1 cellular context compared by ENCODE assay signal in the genomic region with DNA sequence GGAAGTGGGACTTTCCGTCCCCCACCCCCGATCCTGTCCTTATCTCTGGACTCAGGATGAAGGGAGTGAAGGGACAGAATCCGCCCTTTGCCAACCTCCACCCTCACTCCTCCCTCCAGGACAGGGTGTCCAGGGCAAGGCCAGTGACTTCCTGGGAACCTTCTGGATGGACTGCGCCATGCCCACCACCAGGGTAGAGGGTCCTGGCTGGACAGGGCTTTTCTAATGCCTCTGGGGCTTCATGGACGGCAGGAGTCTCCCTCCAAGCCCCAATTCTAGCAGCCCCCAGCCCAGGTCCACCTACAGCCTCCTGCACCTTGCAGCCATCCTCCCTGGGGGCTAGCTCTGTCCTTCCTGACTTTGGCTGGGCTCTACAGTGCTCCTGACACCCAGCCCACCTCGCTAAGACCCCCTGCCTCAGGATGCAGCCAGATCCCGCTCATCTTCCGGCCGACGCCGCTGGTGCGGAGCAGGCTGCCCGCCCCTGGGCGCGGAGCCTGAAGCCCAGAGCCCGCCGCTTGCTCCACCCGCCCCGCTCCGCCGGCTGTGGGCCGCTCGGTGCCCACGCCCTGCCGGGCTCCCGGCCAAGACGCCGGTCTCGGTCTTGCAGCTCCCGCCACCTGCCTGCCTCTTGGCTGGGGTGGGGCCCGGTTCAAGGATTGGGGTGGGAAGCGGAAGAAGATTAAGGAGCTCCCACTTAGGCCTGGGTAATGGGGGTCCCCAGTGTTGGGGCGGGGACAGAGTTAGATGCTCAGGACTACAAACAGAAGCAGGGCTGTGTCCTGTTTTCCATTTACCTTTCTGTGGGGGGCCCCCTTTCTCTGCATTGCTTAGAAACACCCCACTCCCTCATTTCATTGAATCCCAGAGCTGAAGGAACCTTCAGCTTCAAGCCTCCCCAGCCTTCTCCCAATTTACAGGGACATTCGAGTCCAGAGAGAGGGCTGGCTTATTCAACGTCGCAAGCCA.
A peak's percentile ranks its signal among the peaks of the same experiment; 100 is the strongest.
TF ChIP-seq lines count a peak whose summit lies in the region.

No MANE protein-coding gene starts in this region.

TF ChIP-seq in HEK293, 187 proteins besides CTCF, POLR2A, EP300 and RAD21 (continued from another document and continues in another):
- TF ChIP-seq, protein P1, sequence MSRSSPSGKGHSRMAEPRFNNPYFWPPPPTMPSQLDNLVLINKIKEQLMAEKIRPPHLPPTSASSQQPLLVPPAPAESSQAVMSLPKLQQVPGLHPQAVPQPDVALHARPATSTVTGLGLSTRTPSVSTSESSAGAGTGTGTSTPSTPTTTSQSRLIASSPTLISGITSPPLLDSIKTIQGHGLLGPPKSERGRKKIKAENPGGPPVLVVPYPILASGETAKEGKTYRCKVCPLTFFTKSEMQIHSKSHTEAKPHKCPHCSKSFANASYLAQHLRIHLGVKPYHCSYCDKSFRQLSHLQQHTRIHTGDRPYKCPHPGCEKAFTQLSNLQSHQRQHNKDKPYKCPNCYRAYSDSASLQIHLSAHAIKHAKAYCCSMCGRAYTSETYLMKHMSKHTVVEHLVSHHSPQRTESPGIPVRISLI (tag by site-specific recombination; IDR thresholded peaks at IDR 0.05) = no peak
- TF ChIP-seq ZSCAN30 (tag by site-specific recombination; IDR thresholded peaks at IDR 0.05) (peak; percentile 66; the same call in 1 of the 2 replicates), KLF8 (tag by site-specific recombination; IDR thresholded peaks at IDR 0.05) (no peak), ZNF140 (tag by site-specific recombination; IDR thresholded peaks at IDR 0.05) (no peak), ZNF837 (tag by site-specific recombination; IDR thresholded peaks at IDR 0.05) (no peak), ZNF664 (tag by site-specific recombination; IDR thresholded peaks at IDR 0.05) (no peak), ZNF600 (tag by site-specific recombination; IDR thresholded peaks at IDR 0.05) (no peak), WT1 (tag by site-specific recombination; IDR thresholded peaks at IDR 0.05) (peak; percentile 61), ZFHX2 (tag by site-specific recombination; conservative IDR thresholded peaks at IDR 0.05) (peak; percentile 86), ZNF16 (tag by site-specific recombination; IDR thresholded peaks at IDR 0.05; ENCODE audit: low read depth) (no peak), ZFP37 (tag by site-specific recombination; IDR thresholded peaks at IDR 0.05) (no peak), SCRT2 (tag by site-specific recombination; IDR thresholded peaks at IDR 0.05) (no peak), ZNF701 (tag by site-specific recombination; IDR thresholded peaks at IDR 0.05) (no peak), ZNF660 (tag by site-specific recombination; IDR thresholded peaks at IDR 0.05) (peak; percentile 71; the same call in 1 of the 2 replicates), KLF1 (tag by site-specific recombination; IDR thresholded peaks at IDR 0.05) (peak; percentile 61; the same call in 1 of the 2 replicates), ZNF157 (tag by site-specific recombination; IDR thresholded peaks at IDR 0.05) (no peak), GLIS2 (tag by site-specific recombination; IDR thresholded peaks at IDR 0.05) (0 out of 2 replicates have a peak, but pooled peaks have one; percentile 31), ZNF202 (tag by site-specific recombination; IDR thresholded peaks at IDR 0.05; ENCODE audit: borderline replicate concordance) (no peak), ZBTB8A (tag by site-specific recombination; IDR thresholded peaks at IDR 0.05) (peak; percentile 85), GLIS1 (tag by site-specific recombination; IDR thresholded peaks at IDR 0.05) (no peak), ZNF324 (tag by site-specific recombination; IDR thresholded peaks at IDR 0.05) (no peak), KLF16 (tag by site-specific recombination; IDR thresholded peaks at IDR 0.05) (0 out of 2 replicates have a peak, but pooled peaks have one; percentile 22), ZNF777 (tag by site-specific recombination; IDR thresholded peaks at IDR 0.05; ENCODE audit: borderline replicate concordance) (0 out of 2 replicates have a peak, but pooled peaks have one; percentile 25), ZFP69B (tag by site-specific recombination; IDR thresholded peaks at IDR 0.05) (peak; percentile 65; the same call in 1 of the 2 replicates)
- TF ChIP-seq, protein P2, sequence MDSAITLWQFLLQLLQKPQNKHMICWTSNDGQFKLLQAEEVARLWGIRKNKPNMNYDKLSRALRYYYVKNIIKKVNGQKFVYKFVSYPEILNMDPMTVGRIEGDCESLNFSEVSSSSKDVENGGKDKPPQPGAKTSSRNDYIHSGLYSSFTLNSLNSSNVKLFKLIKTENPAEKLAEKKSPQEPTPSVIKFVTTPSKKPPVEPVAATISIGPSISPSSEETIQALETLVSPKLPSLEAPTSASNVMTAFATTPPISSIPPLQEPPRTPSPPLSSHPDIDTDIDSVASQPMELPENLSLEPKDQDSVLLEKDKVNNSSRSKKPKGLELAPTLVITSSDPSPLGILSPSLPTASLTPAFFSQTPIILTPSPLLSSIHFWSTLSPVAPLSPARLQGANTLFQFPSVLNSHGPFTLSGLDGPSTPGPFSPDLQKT (IDR thresholded peaks at IDR 0.05; ENCODE audit: borderline replicate concordance, low read depth, low read length) = no peak
- TF ChIP-seq, protein P3, sequence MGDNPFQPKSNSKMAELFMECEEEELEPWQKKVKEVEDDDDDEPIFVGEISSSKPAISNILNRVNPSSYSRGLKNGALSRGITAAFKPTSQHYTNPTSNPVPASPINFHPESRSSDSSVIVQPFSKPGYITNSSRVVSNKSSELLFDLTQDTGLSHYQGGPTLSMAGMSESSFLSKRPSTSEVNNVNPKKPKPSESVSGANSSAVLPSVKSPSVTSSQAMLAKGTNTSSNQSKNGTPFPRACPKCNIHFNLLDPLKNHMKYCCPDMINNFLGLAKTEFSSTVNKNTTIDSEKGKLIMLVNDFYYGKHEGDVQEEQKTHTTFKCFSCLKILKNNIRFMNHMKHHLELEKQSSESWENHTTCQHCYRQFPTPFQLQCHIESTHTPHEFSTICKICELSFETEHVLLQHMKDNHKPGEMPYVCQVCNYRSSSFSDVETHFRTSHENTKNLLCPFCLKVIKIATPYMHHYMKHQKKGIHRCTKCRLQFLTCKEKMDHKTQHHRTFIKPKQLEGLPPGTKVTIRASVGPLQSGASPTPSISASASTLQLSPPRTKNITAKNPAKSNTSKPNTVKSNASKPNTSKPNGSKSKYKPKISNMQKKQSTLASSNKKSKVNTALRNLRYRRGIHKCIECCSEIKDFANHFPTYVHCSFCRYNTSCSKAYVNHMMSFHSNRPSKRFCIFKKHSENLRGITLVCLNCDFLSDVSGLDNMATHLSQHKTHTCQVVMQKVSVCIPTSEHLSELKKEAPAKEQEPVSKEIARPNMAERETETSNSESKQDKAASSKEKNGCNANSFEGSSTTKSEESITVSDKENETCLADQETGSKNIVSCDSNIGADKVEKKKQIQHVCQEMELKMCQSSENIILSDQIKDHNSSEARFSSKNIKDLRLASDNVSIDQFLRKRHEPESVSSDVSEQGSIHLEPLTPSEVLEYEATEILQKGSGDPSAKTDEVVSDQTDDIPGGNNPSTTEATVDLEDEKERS (tag by site-specific recombination; IDR thresholded peaks at IDR 0.05) = no peak
- TF ChIP-seq, protein P4, sequence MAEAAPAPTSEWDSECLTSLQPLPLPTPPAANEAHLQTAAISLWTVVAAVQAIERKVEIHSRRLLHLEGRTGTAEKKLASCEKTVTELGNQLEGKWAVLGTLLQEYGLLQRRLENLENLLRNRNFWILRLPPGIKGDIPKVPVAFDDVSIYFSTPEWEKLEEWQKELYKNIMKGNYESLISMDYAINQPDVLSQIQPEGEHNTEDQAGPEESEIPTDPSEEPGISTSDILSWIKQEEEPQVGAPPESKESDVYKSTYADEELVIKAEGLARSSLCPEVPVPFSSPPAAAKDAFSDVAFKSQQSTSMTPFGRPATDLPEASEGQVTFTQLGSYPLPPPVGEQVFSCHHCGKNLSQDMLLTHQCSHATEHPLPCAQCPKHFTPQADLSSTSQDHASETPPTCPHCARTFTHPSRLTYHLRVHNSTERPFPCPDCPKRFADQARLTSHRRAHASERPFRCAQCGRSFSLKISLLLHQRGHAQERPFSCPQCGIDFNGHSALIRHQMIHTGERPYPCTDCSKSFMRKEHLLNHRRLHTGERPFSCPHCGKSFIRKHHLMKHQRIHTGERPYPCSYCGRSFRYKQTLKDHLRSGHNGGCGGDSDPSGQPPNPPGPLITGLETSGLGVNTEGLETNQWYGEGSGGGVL (tag by site-specific recombination; IDR thresholded peaks at IDR 0.05) = peak; percentile 46; the same call in 1 of the 2 replicates
- TF ChIP-seq, protein P5, sequence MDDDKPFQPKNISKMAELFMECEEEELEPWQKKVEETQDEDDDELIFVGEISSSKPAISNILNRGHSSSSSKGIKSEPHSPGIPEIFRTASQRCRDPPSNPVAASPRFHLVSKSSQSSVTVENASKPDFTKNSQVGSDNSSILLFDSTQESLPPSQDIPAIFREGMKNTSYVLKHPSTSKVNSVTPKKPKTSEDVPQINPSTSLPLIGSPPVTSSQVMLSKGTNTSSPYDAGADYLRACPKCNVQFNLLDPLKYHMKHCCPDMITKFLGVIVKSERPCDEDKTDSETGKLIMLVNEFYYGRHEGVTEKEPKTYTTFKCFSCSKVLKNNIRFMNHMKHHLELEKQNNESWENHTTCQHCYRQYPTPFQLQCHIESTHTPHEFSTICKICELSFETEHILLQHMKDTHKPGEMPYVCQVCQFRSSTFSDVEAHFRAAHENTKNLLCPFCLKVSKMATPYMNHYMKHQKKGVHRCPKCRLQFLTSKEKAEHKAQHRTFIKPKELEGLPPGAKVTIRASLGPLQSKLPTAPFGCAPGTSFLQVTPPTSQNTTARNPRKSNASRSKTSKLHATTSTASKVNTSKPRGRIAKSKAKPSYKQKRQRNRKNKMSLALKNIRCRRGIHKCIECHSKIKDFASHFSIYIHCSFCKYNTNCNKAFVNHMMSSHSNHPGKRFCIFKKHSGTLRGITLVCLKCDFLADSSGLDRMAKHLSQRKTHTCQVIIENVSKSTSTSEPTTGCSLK (tag by site-specific recombination; IDR thresholded peaks at IDR 0.05) = no peak
- TF ChIP-seq, protein P6, sequence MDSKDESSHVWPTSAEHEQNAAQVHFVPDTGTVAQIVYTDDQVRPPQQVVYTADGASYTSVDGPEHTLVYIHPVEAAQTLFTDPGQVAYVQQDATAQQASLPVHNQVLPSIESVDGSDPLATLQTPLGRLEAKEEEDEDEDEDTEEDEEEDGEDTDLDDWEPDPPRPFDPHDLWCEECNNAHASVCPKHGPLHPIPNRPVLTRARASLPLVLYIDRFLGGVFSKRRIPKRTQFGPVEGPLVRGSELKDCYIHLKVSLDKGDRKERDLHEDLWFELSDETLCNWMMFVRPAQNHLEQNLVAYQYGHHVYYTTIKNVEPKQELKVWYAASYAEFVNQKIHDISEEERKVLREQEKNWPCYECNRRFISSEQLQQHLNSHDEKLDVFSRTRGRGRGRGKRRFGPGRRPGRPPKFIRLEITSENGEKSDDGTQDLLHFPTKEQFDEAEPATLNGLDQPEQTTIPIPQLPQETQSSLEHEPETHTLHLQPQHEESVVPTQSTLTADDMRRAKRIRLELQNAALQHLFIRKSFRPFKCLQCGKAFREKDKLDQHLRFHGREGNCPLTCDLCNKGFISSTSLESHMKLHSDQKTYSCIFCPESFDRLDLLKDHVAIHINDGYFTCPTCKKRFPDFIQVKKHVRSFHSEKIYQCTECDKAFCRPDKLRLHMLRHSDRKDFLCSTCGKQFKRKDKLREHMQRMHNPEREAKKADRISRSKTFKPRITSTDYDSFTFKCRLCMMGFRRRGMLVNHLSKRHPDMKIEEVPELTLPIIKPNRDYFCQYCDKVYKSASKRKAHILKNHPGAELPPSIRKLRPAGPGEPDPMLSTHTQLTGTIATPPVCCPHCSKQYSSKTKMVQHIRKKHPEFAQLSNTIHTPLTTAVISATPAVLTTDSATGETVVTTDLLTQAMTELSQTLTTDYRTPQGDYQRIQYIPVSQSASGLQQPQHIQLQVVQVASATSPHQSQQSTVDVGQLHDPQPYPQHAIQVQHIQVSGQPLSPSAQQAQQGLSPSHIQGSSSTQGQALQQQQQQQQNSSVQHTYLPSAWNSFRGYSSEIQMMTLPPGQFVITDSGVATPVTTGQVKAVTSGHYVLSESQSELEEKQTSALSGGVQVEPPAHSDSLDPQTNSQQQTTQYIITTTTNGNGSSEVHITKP (tag by site-specific recombination; IDR thresholded peaks at IDR 0.05) = peak; percentile 94
- TF ChIP-seq, protein P7, sequence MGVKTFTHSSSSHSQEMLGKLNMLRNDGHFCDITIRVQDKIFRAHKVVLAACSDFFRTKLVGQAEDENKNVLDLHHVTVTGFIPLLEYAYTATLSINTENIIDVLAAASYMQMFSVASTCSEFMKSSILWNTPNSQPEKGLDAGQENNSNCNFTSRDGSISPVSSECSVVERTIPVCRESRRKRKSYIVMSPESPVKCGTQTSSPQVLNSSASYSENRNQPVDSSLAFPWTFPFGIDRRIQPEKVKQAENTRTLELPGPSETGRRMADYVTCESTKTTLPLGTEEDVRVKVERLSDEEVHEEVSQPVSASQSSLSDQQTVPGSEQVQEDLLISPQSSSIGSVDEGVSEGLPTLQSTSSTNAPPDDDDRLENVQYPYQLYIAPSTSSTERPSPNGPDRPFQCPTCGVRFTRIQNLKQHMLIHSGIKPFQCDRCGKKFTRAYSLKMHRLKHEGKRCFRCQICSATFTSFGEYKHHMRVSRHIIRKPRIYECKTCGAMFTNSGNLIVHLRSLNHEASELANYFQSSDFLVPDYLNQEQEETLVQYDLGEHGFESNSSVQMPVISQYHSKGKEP (tag by site-specific recombination; IDR thresholded peaks at IDR 0.05) = no peak
- TF ChIP-seq, protein P8, sequence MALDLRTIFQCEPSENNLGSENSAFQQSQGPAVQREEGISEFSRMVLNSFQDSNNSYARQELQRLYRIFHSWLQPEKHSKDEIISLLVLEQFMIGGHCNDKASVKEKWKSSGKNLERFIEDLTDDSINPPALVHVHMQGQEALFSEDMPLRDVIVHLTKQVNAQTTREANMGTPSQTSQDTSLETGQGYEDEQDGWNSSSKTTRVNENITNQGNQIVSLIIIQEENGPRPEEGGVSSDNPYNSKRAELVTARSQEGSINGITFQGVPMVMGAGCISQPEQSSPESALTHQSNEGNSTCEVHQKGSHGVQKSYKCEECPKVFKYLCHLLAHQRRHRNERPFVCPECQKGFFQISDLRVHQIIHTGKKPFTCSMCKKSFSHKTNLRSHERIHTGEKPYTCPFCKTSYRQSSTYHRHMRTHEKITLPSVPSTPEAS (tag by site-specific recombination; IDR thresholded peaks at IDR 0.05) = no peak
- TF ChIP-seq, protein P9, sequence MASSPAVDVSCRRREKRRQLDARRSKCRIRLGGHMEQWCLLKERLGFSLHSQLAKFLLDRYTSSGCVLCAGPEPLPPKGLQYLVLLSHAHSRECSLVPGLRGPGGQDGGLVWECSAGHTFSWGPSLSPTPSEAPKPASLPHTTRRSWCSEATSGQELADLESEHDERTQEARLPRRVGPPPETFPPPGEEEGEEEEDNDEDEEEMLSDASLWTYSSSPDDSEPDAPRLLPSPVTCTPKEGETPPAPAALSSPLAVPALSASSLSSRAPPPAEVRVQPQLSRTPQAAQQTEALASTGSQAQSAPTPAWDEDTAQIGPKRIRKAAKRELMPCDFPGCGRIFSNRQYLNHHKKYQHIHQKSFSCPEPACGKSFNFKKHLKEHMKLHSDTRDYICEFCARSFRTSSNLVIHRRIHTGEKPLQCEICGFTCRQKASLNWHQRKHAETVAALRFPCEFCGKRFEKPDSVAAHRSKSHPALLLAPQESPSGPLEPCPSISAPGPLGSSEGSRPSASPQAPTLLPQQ (tag by site-specific recombination; IDR thresholded peaks at IDR 0.05) = peak; percentile 84
- TF ChIP-seq, protein P10, sequence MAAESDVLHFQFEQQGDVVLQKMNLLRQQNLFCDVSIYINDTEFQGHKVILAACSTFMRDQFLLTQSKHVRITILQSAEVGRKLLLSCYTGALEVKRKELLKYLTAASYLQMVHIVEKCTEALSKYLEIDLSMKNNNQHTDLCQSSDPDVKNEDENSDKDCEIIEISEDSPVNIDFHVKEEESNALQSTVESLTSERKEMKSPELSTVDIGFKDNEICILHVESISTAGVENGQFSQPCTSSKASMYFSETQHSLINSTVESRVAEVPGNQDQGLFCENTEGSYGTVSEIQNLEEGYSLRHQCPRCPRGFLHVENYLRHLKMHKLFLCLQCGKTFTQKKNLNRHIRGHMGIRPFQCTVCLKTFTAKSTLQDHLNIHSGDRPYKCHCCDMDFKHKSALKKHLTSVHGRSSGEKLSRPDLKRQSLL (tag by site-specific recombination; IDR thresholded peaks at IDR 0.05) = no peak
